ENCODE assay signal across 25 cellular contexts in genomic region chr6:122576888-122577287, GRCh38. TPM values are rescaled to one million over a fixed set of nuclear protein-coding genes. Genes with fewer than 3 reads are reported as not detected.
"Had no signal": no experiment of that assay in that cellular context is flagged by ENCODE, and none has a peak within 500 bp of the region (broad histone marks: within the 10 kb centered on the region; RNA-seq: fewer than 3 reads in every experiment).

No MANE protein-coding gene starts in this region.

- H3K27ac ChIP-seq: colonic mucosa, coronary artery, dorsolateral prefrontal cortex, epithelial cell of prostate, esophagus muscularis mucosa, esophagus squamous epithelium, foreskin keratinocyte, gastrocnemius medialis, gastroesophageal sphincter, heart left ventricle, heart right ventricle had no signal

- H3K36me3 ChIP-seq: colonic mucosa, esophagus muscularis mucosa, esophagus squamous epithelium, gastrocnemius medialis, gastroesophageal sphincter, heart left ventricle, heart right ventricle had no signal

- DNase-seq: colonic mucosa; cortex of kidney; dermis blood vessel endothelial cell; dorsolateral prefrontal cortex; effector CD4-positive, alpha-beta T cell; effector CD8-positive, alpha-beta T cell; effector memory CD4-positive, alpha-beta T cell; effector memory CD8-positive, alpha-beta T cell; endodermal cell; erythroblast; esophagus squamous epithelium; foreskin fibroblast; foreskin keratinocyte; foreskin melanocyte; gastrocnemius medialis; glutamatergic neuron; head of caudate nucleus; heart left ventricle; heart right ventricle had no signal

- ATAC-seq: effector memory CD8-positive, alpha-beta T cell; esophagus mucosa; foreskin keratinocyte; gastrocnemius medialis; gastroesophageal sphincter; heart left ventricle; heart right ventricle had no signal

- H3K27me3 ChIP-seq: colonic mucosa, dorsolateral prefrontal cortex, esophagus muscularis mucosa, esophagus squamous epithelium, foreskin keratinocyte, gastrocnemius medialis, gastroesophageal sphincter, heart left ventricle, heart right ventricle had no signal

- H3K4me3 ChIP-seq: colonic mucosa, coronary artery, dorsolateral prefrontal cortex, esophagus muscularis mucosa, esophagus squamous epithelium, gastrocnemius medialis, gastroesophageal sphincter, heart left ventricle, heart right ventricle had no signal

- H3K9me3 ChIP-seq: colonic mucosa, esophagus squamous epithelium, gastrocnemius medialis, gastroesophageal sphincter had no signal

- H3K4me1 ChIP-seq: colonic mucosa, esophagus muscularis mucosa, esophagus squamous epithelium, foreskin keratinocyte, gastrocnemius medialis, gastroesophageal sphincter, heart left ventricle, heart right ventricle had no signal

RNA-seq across cellular contexts. Expression of gene PKIB, which starts 33.3 kb away (rescaled TPM):
- total RNA-seq: dermis blood vessel endothelial cell, endothelial cell of umbilical vein had no signal
